ENCODE assay signal across 8 cellular contexts in the genomic region with DNA sequence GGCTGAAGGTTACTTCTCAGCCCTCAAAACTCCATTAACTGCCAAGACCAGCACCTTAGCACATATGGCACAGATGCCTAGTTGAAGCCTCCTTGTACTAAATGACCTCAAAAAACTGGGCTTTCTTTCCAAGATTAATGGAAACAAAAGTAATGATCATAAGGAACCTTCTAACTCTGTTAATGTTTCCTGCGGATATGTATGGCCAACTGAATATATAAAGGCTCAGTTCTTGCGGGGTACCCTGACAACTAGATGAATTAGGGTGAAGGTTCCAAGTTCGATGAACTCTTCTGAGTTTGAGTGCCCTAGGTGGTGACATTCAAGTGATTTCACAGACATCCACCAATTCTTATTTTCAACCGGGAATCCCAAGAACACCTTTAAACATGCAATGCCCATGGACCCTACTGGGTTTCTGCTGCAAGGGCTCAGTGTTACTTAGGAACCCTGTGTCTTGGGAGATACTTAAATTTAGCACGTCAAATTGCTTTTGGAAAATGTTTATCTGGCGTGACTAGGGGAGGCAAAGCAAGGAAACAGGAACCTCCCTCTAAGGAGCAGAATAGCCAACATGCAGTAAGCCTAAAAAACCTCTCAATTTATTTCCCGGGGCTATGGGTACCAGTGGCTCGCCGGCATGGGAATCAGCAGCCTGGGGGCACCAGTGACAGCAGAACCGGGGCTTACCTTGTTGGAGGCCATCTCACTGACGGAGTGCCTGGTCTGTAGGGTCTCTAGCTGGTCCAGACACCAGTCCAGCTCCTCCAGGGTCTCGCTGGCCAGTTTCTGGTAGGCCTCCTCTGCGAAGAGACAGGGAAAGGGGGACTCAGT.
DNase-seq lines count a peak whose midpoint lies in the region; ATAC-seq, FAIRE-seq and TF ChIP-seq lines count a peak whose summit lies in the region.

No MANE protein-coding gene starts in this region.

- H3K4me3 ChIP-seq in AG10803 (ENCODE audit: low read length) (peak overlapping the region; percentile 75), H7 (ENCODE audit: insufficient read depth, low read depth, low read length) (peak overlapping the region; percentile 67), right cardiac atrium (ENCODE audit: low read length) (peak overlapping the region; percentile 61), small intestine (ENCODE audit: low read depth in 1 of 2, low read length in 2 of 2) (peak overlapping the region; percentile 54 to 93)

- H3K9me3 ChIP-seq in right cardiac atrium (ENCODE audit: control insufficient read depth, low read length), result no peaks in the 10 kb centered on the region
- H3K9me3 ChIP-seq in small intestine (ENCODE audit: control insufficient read depth, low read depth), result no peaks in the 10 kb centered on the region

- no peaks in the 10 kb centered on the region for H3K36me3 ChIP-seq in H7 (replicated peaks; ENCODE audit: control insufficient read depth, insufficient read depth, low read length)
- no peaks in the 10 kb centered on the region for H3K36me3 ChIP-seq in small intestine (ENCODE audit: control insufficient read depth in 2 of 2, insufficient read depth in 2 of 2, low read length in 2 of 2)

- ATAC-seq in right cardiac atrium (peak; percentile 0 to 2), GM18861 (IDR thresholded peaks at IDR 0.05; ENCODE audit: unreplicated experiment) (no peak)

- peaks cover 54% of the 10 kb centered on the region for H3K36me3 Mint-ChIP-seq in activated CD4-positive, alpha-beta memory T cell treated with anti-CD3 and anti-CD28 coated beads, Interleukin-2, amount 10 ng/mL, durations not matched to agents 7 days and 5 days (ENCODE audit: low read depth)

- POLR2A ChIA-PET in activated CD4-positive, alpha-beta memory T cell treated with anti-CD3 and anti-CD28 coated beads, Interleukin-2, amount 10 ng/mL, durations not matched to agents 7 days and 5 days (lab: Charles Lee), result interaction anchor here (1.2 to 2.1 kb wide), 9 partner anchors 54 to 136 kb away, joined by 3 to 75 read pairs (median 11); no protein-coding TSS in a partner anchor

- CTCF ChIA-PET in activated CD4-positive, alpha-beta memory T cell treated with anti-CD3 and anti-CD28 coated beads, Interleukin-2, amount 10 ng/mL, durations not matched to agents 7 days and 5 days (lab: Charles Lee), result interaction anchor here (0.8 to 1.8 kb wide), 4 partner anchors 51 to 135 kb away, joined by 3 to 10 read pairs (median 6); no protein-coding TSS in a partner anchor

- FAIRE-seq in small intestine (lab: Jason Lieb, UNC), result no peak

- WGBS in right cardiac atrium, result 22% methylated on average over 13 of the region's 13 CpGs
- WGBS in small intestine, 3 donors, result 32 to 47% (median 38%) methylated on average over 13 of the region's 13 CpGs

- intact Hi-C loops in right cardiac atrium (cut with DNase I), result loop anchor here in 3 of 4 donors (5.0 to 10.0 kb wide), 4 partner anchors 89 to 326 kb away; no protein-coding TSS in a partner anchor

- peaks cover 2% of the 10 kb centered on the region for H3K4me1 ChIP-seq in right cardiac atrium (ENCODE audit: control insufficient read depth, insufficient read depth, low read length)
- peaks cover 0 to 9% of the 10 kb centered on the region in 2 donors for H3K4me1 ChIP-seq in small intestine (ENCODE audit: control insufficient read depth in 2 of 2, insufficient read depth in 1 of 2, low read depth in 1 of 2, low read length in 1 of 2)

- DNase-seq in AG10803 (ENCODE audit: low read depth) (peak; percentile 14), H7 (no peak), right cardiac atrium (no peak), small intestine (no peak), HCEC 1CT (no peak), NCI-H526 (lab: John Stamatoyannopoulos, UW) (no peak)
- no peak for DNase-seq in activated CD4-positive, alpha-beta memory T cell treated with anti-CD3 and anti-CD28 coated beads, Interleukin-2, amount 10 ng/mL, durations not matched to agents 7 days and 5 days

- no peak for TF ChIP-seq CTCF in AG10803 (conservative IDR thresholded peaks at IDR 0.05; ENCODE audit: low read length)

- H3K27me3 ChIP-seq in H7 (ENCODE audit: control insufficient read depth, insufficient read depth, low read length) (peaks cover 28% of the 10 kb centered on the region), right cardiac atrium (ENCODE audit: control insufficient read depth, insufficient read depth) (no peaks in the 10 kb centered on the region), small intestine (ENCODE audit: control insufficient read depth in 2 of 2, insufficient read depth in 2 of 2, low read length in 2 of 2) (no peaks in the 10 kb centered on the region)

- H3K27ac Mint-ChIP-seq in activated CD4-positive, alpha-beta memory T cell treated with anti-CD3 and anti-CD28 coated beads, Interleukin-2, amount 10 ng/mL, durations not matched to agents 7 days and 5 days, result peak overlapping the region; percentile 97

- H3K4me1 Mint-ChIP-seq in activated CD4-positive, alpha-beta memory T cell treated with anti-CD3 and anti-CD28 coated beads, Interleukin-2, amount 10 ng/mL, durations not matched to agents 7 days and 5 days, result peaks cover 50% of the 10 kb centered on the region

- no peaks in the 10 kb centered on the region for H3K9me3 Mint-ChIP-seq in activated CD4-positive, alpha-beta memory T cell treated with anti-CD3 and anti-CD28 coated beads, Interleukin-2, amount 10 ng/mL, durations not matched to agents 7 days and 5 days

- H3K27ac ChIP-seq in right cardiac atrium (ENCODE audit: low read length) (peak overlapping the region; percentile 80), small intestine (ENCODE audit: low read depth in 1 of 2, low read length in 1 of 2) (peak overlapping the region; percentile 8 to 88)

- peak overlapping the region; percentile 84 for H3K4me3 Mint-ChIP-seq in activated CD4-positive, alpha-beta memory T cell treated with anti-CD3 and anti-CD28 coated beads, Interleukin-2, amount 10 ng/mL, durations not matched to agents 7 days and 5 days

- H3K27me3 Mint-ChIP-seq in activated CD4-positive, alpha-beta memory T cell treated with anti-CD3 and anti-CD28 coated beads, Interleukin-2, amount 10 ng/mL, durations not matched to agents 7 days and 5 days, result no peaks in the 10 kb centered on the region
